11 cellular contexts compared by ENCODE assay signal in the genomic region with DNA sequence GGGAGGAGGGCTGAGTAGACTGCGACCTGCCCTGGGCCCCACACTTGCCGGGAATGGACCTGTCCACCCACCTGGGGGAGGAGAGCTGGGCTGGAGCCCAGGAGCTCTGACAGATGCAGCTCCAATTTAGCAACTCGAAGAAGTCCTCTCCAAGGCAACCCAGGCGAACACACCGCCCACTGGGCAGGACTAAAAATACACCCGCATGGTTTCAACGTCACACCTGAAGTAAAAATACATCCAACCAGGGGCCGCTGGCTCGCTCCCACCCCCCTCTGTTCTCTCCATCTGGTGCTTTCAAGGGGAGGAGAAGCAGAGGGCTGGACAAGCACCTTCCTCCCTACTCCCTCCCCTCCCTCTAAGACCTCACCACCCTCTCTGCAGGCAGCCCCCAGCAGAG.
DNase-seq lines count a peak whose midpoint lies in the region; ATAC-seq and TF ChIP-seq lines count a peak whose summit lies in the region.
"Had no signal": no experiment of that assay in that cellular context is flagged by ENCODE, and none has a peak within 500 bp of the region (broad histone marks: within the 10 kb centered on the region; RNA-seq: fewer than 3 reads in every experiment).

No MANE protein-coding gene starts in this region.

- H3K4me3 ChIP-seq in fibroblast of mammary gland (ENCODE audit: control insufficient read depth, low read depth, low read length) = no peak overlapping the region
- no peak overlapping the region for H3K4me3 ChIP-seq in CD8-positive, alpha-beta memory T cell (ENCODE audit: low read length)
- H3K4me3 ChIP-seq in CD4-positive, alpha-beta memory T cell (ENCODE audit: low read length in 2 of 2) = no peak overlapping the region
- H3K4me3 ChIP-seq: adrenal gland, transverse colon had no signal

- H3K27me3 Mint-ChIP-seq in CD8-positive, alpha-beta memory T cell = peaks cover 17 to 50% of the 10 kb centered on the region in 2 donors
- peaks cover 18 to 36% of the 10 kb centered on the region in 2 donors for H3K27me3 Mint-ChIP-seq in CD4-positive, alpha-beta memory T cell

- no peak for TF ChIP-seq CTCF in fibroblast of mammary gland (conservative IDR thresholded peaks at IDR 0.05; ENCODE audit: control insufficient read depth, insufficient read depth, low read depth, low read length)

- H3K27me3 ChIP-seq in CD8-positive, alpha-beta memory T cell (ENCODE audit: insufficient read depth, low read length, poor library complexity, severe bottlenecking) = no peaks in the 10 kb centered on the region
- no peaks in the 10 kb centered on the region for H3K27me3 ChIP-seq in CD4-positive, alpha-beta memory T cell (ENCODE audit: insufficient read depth, low read length)
- H3K27me3 ChIP-seq: adrenal gland, transverse colon had no signal

- H3K4me1 ChIP-seq in CD8-positive, alpha-beta memory T cell (ENCODE audit: insufficient read depth, low read length) = no peaks in the 10 kb centered on the region
- H3K4me1 ChIP-seq in CD4-positive, alpha-beta memory T cell (ENCODE audit: insufficient read depth, low read length) = no peaks in the 10 kb centered on the region
- H3K4me1 ChIP-seq: adrenal gland, transverse colon had no signal

- intact Hi-C loops in CD4-positive, alpha-beta memory T cell (cut with micrococcal nuclease) = no loop called here

- H3K9me3 ChIP-seq in CD8-positive, alpha-beta memory T cell (ENCODE audit: low read length) = no peaks in the 10 kb centered on the region
- H3K9me3 ChIP-seq in CD4-positive, alpha-beta memory T cell (ENCODE audit: control insufficient read depth in 1 of 2, low read length in 2 of 2) = no peaks in the 10 kb centered on the region
- H3K9me3 ChIP-seq: adrenal gland, transverse colon had no signal

- POLR2A ChIA-PET in CD8-positive, alpha-beta memory T cell (lab: Charles Lee) = no interaction called here
- POLR2A ChIA-PET in CD4-positive, alpha-beta memory T cell (lab: Charles Lee; ENCODE audit: partially characterized antibody) = no interaction called here

- no peaks in the 10 kb centered on the region for H3K36me3 Mint-ChIP-seq in CD8-positive, alpha-beta memory T cell
- no peaks in the 10 kb centered on the region for H3K36me3 Mint-ChIP-seq in CD4-positive, alpha-beta memory T cell

- H3K9me3 Mint-ChIP-seq in CD8-positive, alpha-beta memory T cell = no peaks in the 10 kb centered on the region
- peaks cover 0 to 2% (median 0%) of the 10 kb centered on the region in 8 donors for H3K9me3 Mint-ChIP-seq in CD4-positive, alpha-beta memory T cell

- no peaks in the 10 kb centered on the region for H3K4me1 Mint-ChIP-seq in CD8-positive, alpha-beta memory T cell
- peaks cover 0 to 2% (median 0%) of the 10 kb centered on the region in 4 donors for H3K4me1 Mint-ChIP-seq in CD4-positive, alpha-beta memory T cell

- no peak for ATAC-seq in GM21619 (IDR thresholded peaks at IDR 0.05; ENCODE audit: unreplicated experiment)

- CTCF ChIA-PET in CD8-positive, alpha-beta memory T cell (lab: Charles Lee) = no interaction called here
- CTCF ChIA-PET in CD4-positive, alpha-beta memory T cell (lab: Charles Lee; ENCODE audit: partially characterized antibody) = no interaction called here

- no peak overlapping the region for H3K4me3 Mint-ChIP-seq in CD8-positive, alpha-beta memory T cell
- H3K4me3 Mint-ChIP-seq in CD4-positive, alpha-beta memory T cell = no peak overlapping the region

- no peak overlapping the region for H3K27ac Mint-ChIP-seq in CD8-positive, alpha-beta memory T cell
- no peak overlapping the region for H3K27ac Mint-ChIP-seq in CD4-positive, alpha-beta memory T cell

- H3K27ac ChIP-seq in CD8-positive, alpha-beta memory T cell (ENCODE audit: low read depth, low read length) = no peak overlapping the region
- H3K27ac ChIP-seq in CD4-positive, alpha-beta memory T cell (ENCODE audit: low read depth, low read length) = no peak overlapping the region

- DNase-seq in DMS 273 treated with DMSO at 0.1 percent for 48 hours (lab: John Stamatoyannopoulos, UW) (peak; percentile 92), NCI-H526 (lab: John Stamatoyannopoulos, UW) (peak; percentile 59 to 86), fibroblast of mammary gland (ENCODE audit: low read depth) (peak; percentile 5), nucleus accumbens (lab: John Stamatoyannopoulos, UW) (peak in 39 of 56 donors; percentile 9 to 81 (median 45))
- no peak for DNase-seq in CD8-positive, alpha-beta memory T cell
- DNase-seq in CD4-positive, alpha-beta memory T cell = no peak
- DNase-seq in stimulated activated CD4-positive, alpha-beta T cell treated with anti-CD3 and anti-CD28 coated beads, Interleukin-4, amount 100 ng/mL, for 24 hours = no peak
- DNase-seq: NK-92 treated with Interleukin-12 subunit alpha and Interleukin-12 subunit beta, amount 100 ng/mL, for 24 hours; transverse colon had no signal

- H3K36me3 ChIP-seq in CD8-positive, alpha-beta memory T cell (ENCODE audit: insufficient read depth, low read length) = no peaks in the 10 kb centered on the region
- no peaks in the 10 kb centered on the region for H3K36me3 ChIP-seq in CD4-positive, alpha-beta memory T cell (ENCODE audit: insufficient read depth, low read length)
- H3K36me3 ChIP-seq: adrenal gland, transverse colon had no signal

Comparison
In these comparisons a context has a peak if more than half of its experiments do, and no peak if none do; other contexts are left out.
1. DNase-seq: peak in DMS 273 treated with DMSO at 0.1 percent for 48 hours (single experiment), NCI-H526 (2 of 2), fibroblast of mammary gland (single experiment) and nucleus accumbens (39 of 56); none in CD8-positive, alpha-beta memory T cell (0 of 5), CD4-positive, alpha-beta memory T cell (0 of 5) and stimulated activated CD4-positive, alpha-beta T cell treated with anti-CD3 and anti-CD28 coated beads, Interleukin-4, amount 100 ng/mL, for 24 hours (single experiment).